Comparison of ENCODE assay signal across 8 cellular contexts in genomic region chr4:56979674-56980073, GRCh38. TPM values are rescaled to one million over a fixed set of nuclear protein-coding genes. Genes with fewer than 3 reads are reported as not detected.
DNase-seq lines count a peak whose midpoint lies in the region; ATAC-seq and TF ChIP-seq lines count a peak whose summit lies in the region.

No MANE protein-coding gene starts in this region.

- no peaks in the 10 kb centered on the region; the same call in 1 of the 2 replicates for H3K4me1 ChIP-seq in BE2C
- H3K4me1 ChIP-seq in psoas muscle, result peaks cover 35% of the 10 kb centered on the region

- TF ChIP-seq CTCF in BE2C (IDR thresholded peaks at IDR 0.05; ENCODE audit: low read depth, low read length) (no peak), psoas muscle (IDR thresholded peaks at IDR 0.05) (no peak)

- intact Hi-C loops in psoas muscle (cut with DNase I) (loop anchor here (5.0 to 10.0 kb wide), 2 partner anchors 65 to 72 kb away; partner anchors contain the start of gene REST (in 1 of the 2)), sciatic nerve (cut with DNase I) (no loop called here)

- DNase-seq in BE2C (peak; percentile 36), Kasumi-1 (lab: John Stamatoyannopoulos, UW) (peak; percentile 59 to 74), activated T-cell treated with anti-CD3 and anti-CD28 coated beads for 4 hours (peak; percentile 9), fibroblast of peridontal ligament (ENCODE audit: extremely low read depth) (peak; percentile 18), psoas muscle (no peak), sciatic nerve (ENCODE audit: low spot score) (no peak)
- DNase-seq in NK-92 treated with Interleukin-12 subunit alpha and Interleukin-12 subunit beta, amount 100 ng/mL, for 24 hours (lab: John Stamatoyannopoulos, UW), result no peak

- H3K27ac ChIP-seq in psoas muscle, result peak overlapping the region; percentile 88

- 21 to 23% (median 22%) methylated on average over 12 of the region's 12 CpGs for WGBS in psoas muscle, 3 donors

- H3K4me3 ChIP-seq in BE2C (ENCODE audit: low read depth, low read length) (peak overlapping the region; percentile 99), psoas muscle (peak overlapping the region; percentile 86)

- ATAC-seq in psoas muscle, result no peak
- ATAC-seq in sciatic nerve, result no peak
- no peak for ATAC-seq in GM21367 (IDR thresholded peaks at IDR 0.05; ENCODE audit: unreplicated experiment)

- H3K9me3 ChIP-seq in BE2C, result no peaks in the 10 kb centered on the region
- no peaks in the 10 kb centered on the region for H3K9me3 ChIP-seq in psoas muscle

- peaks cover 14% of the 10 kb centered on the region for H3K36me3 ChIP-seq in BE2C
- peaks cover 0 to 6% of the 10 kb centered on the region in 2 donors for H3K36me3 ChIP-seq in psoas muscle (ENCODE audit: insufficient read depth in 1 of 2, low read depth in 1 of 2)

- H3K27me3 ChIP-seq in BE2C (no peaks in the 10 kb centered on the region), psoas muscle (ENCODE audit: insufficient read depth in 3 of 3, low read length in 2 of 3) (no peaks in the 10 kb centered on the region)

RNA-seq across cellular contexts. Expression of gene POLR2B, which starts 1.0 kb away (rescaled TPM):
- 67.4 TPM for polyA plus RNA-seq in BE2C (2012; ENCODE audit: insufficient read depth, insufficient read length, low read depth)
- total RNA-seq in psoas muscle, result 10 to 100 TPM; 64.9 to 79.5 (median 74.9) TPM
- polyA plus RNA-seq in psoas muscle, result 100 to 1,000 TPM in 1 of 3 donors, 10 to 100 TPM in 2; 37.1 to 111 (median 48.4) TPM
- total RNA-seq in sciatic nerve, result 68.1 TPM

RNA-seq across cellular contexts. Expression of gene NOA1, which starts 2.3 kb away (rescaled TPM):
- 16.2 TPM for polyA plus RNA-seq in BE2C (2012; ENCODE audit: insufficient read depth, insufficient read length, low read depth)
- total RNA-seq in psoas muscle (10 to 100 TPM; 11.3 to 19.9 (median 15.3) TPM), sciatic nerve (9.5 TPM)
- 10 to 100 TPM; 14.3 to 16.8 (median 15.9) TPM for polyA plus RNA-seq in psoas muscle

Comparison
In these comparisons a context has a peak if more than half of its experiments do, and no peak if none do; other contexts are left out.
1. DNase-seq: peak in BE2C (single experiment), Kasumi-1 (2 of 2), activated T-cell treated with anti-CD3 and anti-CD28 coated beads for 4 hours (single experiment) and fibroblast of peridontal ligament (single experiment); none in psoas muscle (0 of 2), NK-92 treated with Interleukin-12 subunit alpha and Interleukin-12 subunit beta, amount 100 ng/mL, for 24 hours (single experiment) and sciatic nerve (single experiment).